ENCODE assay signal across 8 cellular contexts in the genomic region with DNA sequence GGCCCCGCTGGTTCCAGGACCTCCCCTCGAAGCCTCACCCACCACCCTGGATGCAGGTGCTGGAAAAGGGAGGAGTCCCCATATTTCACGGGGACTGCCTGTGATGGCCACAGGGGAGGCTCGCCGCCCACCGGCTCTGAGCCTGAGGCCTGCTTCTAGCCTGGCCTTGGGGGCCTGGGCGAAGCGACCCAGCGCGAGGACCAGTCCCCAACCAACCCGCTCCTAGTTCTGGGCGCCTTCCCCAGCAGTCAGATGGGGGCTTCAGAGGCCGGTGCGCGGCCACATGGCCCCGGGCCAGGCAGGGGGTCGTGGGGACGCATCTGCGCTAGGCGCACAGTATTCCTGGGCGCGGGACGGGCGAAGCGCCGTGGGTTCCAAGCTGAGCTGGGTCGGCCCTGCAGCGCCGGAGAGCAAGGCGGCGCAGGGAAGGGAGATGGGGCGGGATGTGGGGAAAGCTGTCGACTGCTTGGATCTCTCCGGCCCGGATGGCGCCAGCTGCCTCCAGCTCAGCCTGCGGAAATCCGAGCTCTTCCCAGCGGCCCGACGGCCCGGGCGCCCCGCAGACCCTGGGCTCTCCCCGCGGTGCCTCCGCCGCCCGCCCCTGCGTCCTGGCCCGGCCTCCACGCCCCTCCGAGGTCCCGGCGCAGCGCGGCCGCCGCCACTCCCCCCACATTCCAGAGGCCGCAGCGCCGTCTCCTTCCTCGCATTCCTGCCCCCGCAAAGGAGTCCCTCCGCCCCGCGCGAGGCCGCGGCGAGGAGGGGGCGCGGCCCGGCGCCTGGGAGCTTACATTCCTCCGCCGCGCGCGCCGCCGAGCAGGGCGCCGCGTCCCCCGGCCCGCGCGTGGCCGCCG. TPM values are rescaled to one million over a fixed set of nuclear protein-coding genes. Genes with fewer than 3 reads are reported as not detected.
A peak's percentile ranks its signal among the peaks of the same experiment; 100 is the strongest.
DNase-seq lines count a peak whose midpoint lies in the region; ATAC-seq and TF ChIP-seq lines count a peak whose summit lies in the region.

A gene (plus strand): TSS at position 788 of the 851 bp plus-strand sequence. CDS start 217 bp downstream, outside the sequence.

- H3K9me3 ChIP-seq in HUES6 (ENCODE audit: control insufficient read depth, insufficient read depth, low read depth, low read length) (peaks cover 4% of the 10 kb centered on the region; the same call in 1 of the 2 replicates), stomach smooth muscle (ENCODE audit: control insufficient read depth in 2 of 2, low read length in 2 of 2) (no peaks in the 10 kb centered on the region)

- H3K36me3 ChIP-seq in HUES6 (ENCODE audit: control insufficient read depth, insufficient read depth, low read length) (no peaks in the 10 kb centered on the region), kidney epithelial cell (ENCODE audit: control insufficient read depth, insufficient read depth, low read length) (no peaks in the 10 kb centered on the region), stomach smooth muscle (ENCODE audit: control insufficient read depth in 2 of 2, insufficient read depth in 2 of 2, low read length in 2 of 2) (no peaks in the 10 kb centered on the region)

- H3K9ac ChIP-seq in HUES6 (ENCODE audit: low read length) (peak within 1 kb of the TSS; percentile 79), stomach smooth muscle (ENCODE audit: low read length in 2 of 2) (peak within 1 kb of the TSS; percentile 60 to 61)

- no peak for TF ChIP-seq CTCF in kidney epithelial cell (IDR thresholded peaks at IDR 0.05; ENCODE audit: insufficient read depth, low read length, poor library complexity, severe bottlenecking)

- peaks cover 19% of the 10 kb centered on the region for H3K27me3 ChIP-seq in HUES6 (ENCODE audit: control insufficient read depth, insufficient read depth, low read length)
- no peaks in the 10 kb centered on the region for H3K27me3 ChIP-seq in kidney epithelial cell (ENCODE audit: control insufficient read depth, insufficient read depth, low read length)
- no peaks in the 10 kb centered on the region for H3K27me3 ChIP-seq in stomach smooth muscle (ENCODE audit: control insufficient read depth in 1 of 2, insufficient read depth in 2 of 2, low read length in 2 of 2)

- H3K27ac ChIP-seq in HUES6 (ENCODE audit: low read depth, low read length) (peak within 1 kb of the TSS; percentile 69; the same call in 1 of the 2 replicates), stomach smooth muscle (ENCODE audit: low read length) (peak within 1 kb of the TSS; percentile 49)

- H3K4me1 ChIP-seq in HUES6 (ENCODE audit: control insufficient read depth, insufficient read depth, low read length) (peaks cover 17% of the 10 kb centered on the region), stomach smooth muscle (ENCODE audit: control insufficient read depth, insufficient read depth, low read length) (peaks cover 25% of the 10 kb centered on the region)

- DNase-seq in A172 (ENCODE audit: low spot score) (peak; percentile 47), cerebellar cortex (ENCODE audit: low spot score) (peak; percentile 47), kidney epithelial cell (ENCODE audit: low read depth) (no peak)
- no peak for DNase-seq in activated CD4-positive, alpha-beta T cell treated with anti-CD3 and anti-CD28 coated beads for 48 hours

- peak within 1 kb of the TSS; percentile 95 for H3K4me3 ChIP-seq in HUES6 (ENCODE audit: low read depth, low read length)
- peak within 1 kb of the TSS; percentile 74 for H3K4me3 ChIP-seq in kidney epithelial cell (ENCODE audit: low read depth, low read length)
- peak within 1 kb of the TSS; percentile 52 to 77 for H3K4me3 ChIP-seq in stomach smooth muscle (ENCODE audit: low read length in 2 of 2)

- ATAC-seq in GM18867 (IDR thresholded peaks at IDR 0.05; ENCODE audit: unreplicated experiment) (no peak), HG02588 (IDR thresholded peaks at IDR 0.05; ENCODE audit: unreplicated experiment) (no peak)

RNA-seq across cellular contexts. Expression of the gene that starts here (rescaled TPM):
- 39.5 and 43.6 TPM in 2 replicates for total RNA-seq in A172 (2014; rRNA removed; shearing (Covaris generic))
- total RNA-seq in kidney epithelial cell, result 33.4 and 50.5 TPM in 2 replicates

Comparison
In these comparisons a context has a peak if more than half of its experiments do, and no peak if none do; other contexts are left out.
1. DNase-seq: peak in A172 (single experiment) and cerebellar cortex (single experiment); none in kidney epithelial cell (single experiment) and activated CD4-positive, alpha-beta T cell treated with anti-CD3 and anti-CD28 coated beads for 48 hours (single experiment).
2. Peak in every context shown above with its lines, with median percentiles within 50 percentile points of each other: H3K4me3 ChIP-seq.